Comparison of ENCODE assay signal across 17 cellular contexts in the genomic region with DNA sequence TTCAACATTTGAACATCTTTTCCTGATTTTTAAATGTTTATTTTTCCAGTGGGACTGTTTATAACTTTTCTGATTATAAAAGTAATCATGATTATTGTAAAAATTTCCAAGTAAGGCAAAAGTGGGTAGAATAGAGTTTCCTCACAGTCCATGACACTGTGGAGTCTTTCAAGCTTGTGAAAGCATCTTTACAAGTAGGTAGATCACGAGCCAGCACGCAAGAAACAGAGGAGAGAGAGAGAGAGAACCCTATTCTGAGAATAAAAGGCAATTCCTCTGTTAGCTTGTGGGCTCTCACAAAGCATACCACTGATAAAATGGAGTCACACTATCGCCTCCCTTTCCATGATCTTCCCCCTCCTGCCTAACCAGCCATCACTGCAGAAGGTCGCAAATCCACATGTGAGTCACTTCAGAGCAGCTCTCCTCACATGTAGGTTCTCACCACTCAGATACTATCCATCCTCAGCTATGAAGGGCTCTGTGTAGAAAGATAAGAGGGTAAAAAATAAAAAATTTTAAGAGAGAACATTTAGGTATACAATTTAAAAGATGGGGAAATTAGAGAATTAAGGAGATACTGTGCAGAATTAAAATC. TPM values are rescaled to one million over a fixed set of nuclear protein-coding genes. Genes with fewer than 3 reads are reported as not detected.
DNase-seq lines count a peak whose midpoint lies in the region; ATAC-seq and TF ChIP-seq lines count a peak whose summit lies in the region.
"Had no signal": no experiment of that assay in that cellular context is flagged by ENCODE, and none has a peak within 500 bp of the region (broad histone marks: within the 10 kb centered on the region; RNA-seq: fewer than 3 reads in every experiment).

No MANE protein-coding gene starts in this region.

- DNase-seq in CD4-positive, CD25-positive, alpha-beta regulatory T cell, result no peak
- DNase-seq in Caco-2 (no peak), KBM-7 (no peak), CD1c-positive myeloid dendritic cell (ENCODE audit: extremely low spot score) (no peak), NCI-H2081 treated with DMSO at 0.1 percent for 48 hours (lab: John Stamatoyannopoulos, UW) (no peak)
- DNase-seq: AML-193; central memory CD4-positive, alpha-beta T cell; endodermal cell; foreskin keratinocyte; Karpas-422; left lung; NCI-H345; Right ventricle myocardium superior; substantia nigra; T1000 had no signal

- peaks cover 0 to 5% (median 0%) of the 10 kb centered on the region in 7 donors for H3K9me3 Mint-ChIP-seq in CD4-positive, CD25-positive, alpha-beta regulatory T cell
- peaks cover 22% of the 10 kb centered on the region for H3K9me3 Mint-ChIP-seq in Caco-2 (ENCODE audit: unreplicated experiment)
- peaks cover 8% of the 10 kb centered on the region for H3K9me3 Mint-ChIP-seq in activated T-helper 17 cell treated with anti-CD3 and anti-CD28 coated beads, Interleukin-2, amount 50 U/mL, for 72 hours

- H3K36me3 ChIP-seq in CD4-positive, CD25-positive, alpha-beta regulatory T cell (ENCODE audit: control insufficient read depth, insufficient read depth, low read length), result peaks cover 18% of the 10 kb centered on the region
- H3K36me3 ChIP-seq in Caco-2 (ENCODE audit: control insufficient read depth, insufficient read depth, low read length), result no peaks in the 10 kb centered on the region
- H3K36me3 ChIP-seq in mesodermal cell (ENCODE audit: control insufficient read depth, insufficient read depth, low read length), result peaks cover 18% of the 10 kb centered on the region
- H3K36me3 ChIP-seq: left lung had no signal

- H3K27me3 Mint-ChIP-seq in CD4-positive, CD25-positive, alpha-beta regulatory T cell, result no peaks in the 10 kb centered on the region
- H3K27me3 Mint-ChIP-seq in Caco-2 (ENCODE audit: insufficient read depth, unreplicated experiment), result no peaks in the 10 kb centered on the region
- no peaks in the 10 kb centered on the region for H3K27me3 Mint-ChIP-seq in activated T-helper 17 cell treated with anti-CD3 and anti-CD28 coated beads, Interleukin-2, amount 50 U/mL, for 72 hours

- BruUV-seq in Caco-2 (replicated peaks; lab: Mats Ljungman, UMichigan), result no TSS peak

- no peak for ATAC-seq in CD4-positive, CD25-positive, alpha-beta regulatory T cell (ENCODE audit: low read depth in 2 of 2)
- no peak for ATAC-seq in activated T-helper 17 cell treated with anti-CD3 and anti-CD28 coated beads, Interleukin-2, amount 50 U/mL, for 72 hours (replicated peaks)
- ATAC-seq: foreskin keratinocyte, left lung had no signal

- H3K4me3 Mint-ChIP-seq in CD4-positive, CD25-positive, alpha-beta regulatory T cell, result peak overlapping the region; percentile 13 to 47 (median 28)
- no peak overlapping the region for H3K4me3 Mint-ChIP-seq in Caco-2 (ENCODE audit: unreplicated experiment)
- no peak overlapping the region for H3K4me3 Mint-ChIP-seq in activated T-helper 17 cell treated with anti-CD3 and anti-CD28 coated beads, Interleukin-2, amount 50 U/mL, for 72 hours
- H3K4me3 Mint-ChIP-seq: endodermal cell had no signal

- H3K27ac Mint-ChIP-seq in CD4-positive, CD25-positive, alpha-beta regulatory T cell, result peak overlapping the region in 2 of 3 donors; percentile 37 to 57
- H3K27ac Mint-ChIP-seq in Caco-2 (ENCODE audit: unreplicated experiment), result peak overlapping the region; percentile 29
- H3K27ac Mint-ChIP-seq in activated T-helper 17 cell treated with anti-CD3 and anti-CD28 coated beads, Interleukin-2, amount 50 U/mL, for 72 hours, result peak overlapping the region; percentile 34
- H3K27ac Mint-ChIP-seq: endodermal cell had no signal

- H3K4me3 ChIP-seq in CD4-positive, CD25-positive, alpha-beta regulatory T cell (ENCODE audit: low read depth, low read length), result peak overlapping the region; percentile 28
- H3K4me3 ChIP-seq in Caco-2 (ENCODE audit: low read depth, low read length) (no peak overlapping the region), mesodermal cell (ENCODE audit: extremely low read depth, insufficient read depth, low read length, poor library complexity, severe bottlenecking) (no peak overlapping the region)
- H3K4me3 ChIP-seq: left lung had no signal

- 81 to 100% methylated on average over 1 to 4 of the region's 4 CpGs for WGBS in mesodermal cell (ENCODE audit: insufficient coverage in 2 of 2), 2 experiments

- in situ Hi-C loops in KBM-7 (cut with MboI; ENCODE audit: low pct_unique_long_range_greater_than_20kb, low sequenced_read_pairs), result no loop called here

- CTCF ChIA-PET in Caco-2 (lab: Charles Lee), result no interaction called here

- no peaks in the 10 kb centered on the region for H3K27me3 ChIP-seq in CD4-positive, CD25-positive, alpha-beta regulatory T cell (ENCODE audit: control insufficient read depth, insufficient read depth, low read length)
- no peaks in the 10 kb centered on the region for H3K27me3 ChIP-seq in Caco-2 (replicated peaks; ENCODE audit: control insufficient read depth, insufficient read depth, low read length)
- H3K27me3 ChIP-seq: foreskin keratinocyte, left lung had no signal

- H3K27ac ChIP-seq in CD4-positive, CD25-positive, alpha-beta regulatory T cell (ENCODE audit: insufficient read depth, low read length, poor library complexity, severe bottlenecking), result no peak overlapping the region
- peak overlapping the region; percentile 52 for H3K27ac ChIP-seq in mesodermal cell (ENCODE audit: low read depth, low read length, severe bottlenecking)
- H3K27ac ChIP-seq: foreskin keratinocyte, left lung had no signal

- TF ChIP-seq CTCF in Caco-2 (IDR thresholded peaks at IDR 0.05; ENCODE audit: insufficient read depth in 1 of 2, low read depth in 1 of 2, low read length in 1 of 2, severe bottlenecking in 1 of 2, unreplicated experiment in 1 of 2), result no peak

- peaks cover 69 to 95% (median 74%) of the 10 kb centered on the region in 4 donors for H3K4me1 Mint-ChIP-seq in CD4-positive, CD25-positive, alpha-beta regulatory T cell
- H3K4me1 Mint-ChIP-seq in Caco-2 (ENCODE audit: low read depth, unreplicated experiment), result peaks cover 41% of the 10 kb centered on the region
- peaks cover 65% of the 10 kb centered on the region for H3K4me1 Mint-ChIP-seq in activated T-helper 17 cell treated with anti-CD3 and anti-CD28 coated beads, Interleukin-2, amount 50 U/mL, for 72 hours

- H3K9me3 ChIP-seq in CD4-positive, CD25-positive, alpha-beta regulatory T cell (ENCODE audit: control insufficient read depth in 2 of 2, low read length in 2 of 2), result no peaks in the 10 kb centered on the region
- H3K9me3 ChIP-seq in Caco-2 (no peaks in the 10 kb centered on the region; the same call in 1 of the 2 replicates), mesodermal cell (ENCODE audit: control insufficient read depth, low read length) (peaks cover 19% of the 10 kb centered on the region)
- H3K9me3 ChIP-seq: left lung had no signal

- peaks cover 65% of the 10 kb centered on the region for H3K4me1 ChIP-seq in CD4-positive, CD25-positive, alpha-beta regulatory T cell (ENCODE audit: control insufficient read depth, insufficient read depth, low read length, poor library complexity, severe bottlenecking)
- peaks cover 43% of the 10 kb centered on the region for H3K4me1 ChIP-seq in Caco-2
- peaks cover 31% of the 10 kb centered on the region for H3K4me1 ChIP-seq in mesodermal cell (ENCODE audit: control insufficient read depth, insufficient read depth, low read length, poor library complexity, severe bottlenecking)

- peaks cover 34% of the 10 kb centered on the region for H3K36me3 Mint-ChIP-seq in CD4-positive, CD25-positive, alpha-beta regulatory T cell
- no peaks in the 10 kb centered on the region for H3K36me3 Mint-ChIP-seq in Caco-2 (ENCODE audit: insufficient read depth, unreplicated experiment)
- H3K36me3 Mint-ChIP-seq in activated T-helper 17 cell treated with anti-CD3 and anti-CD28 coated beads, Interleukin-2, amount 50 U/mL, for 72 hours (ENCODE audit: low read depth), result peaks cover 64% of the 10 kb centered on the region

- POLR2A ChIA-PET in Caco-2 (lab: Charles Lee), result no interaction called here

- intact Hi-C loops in Caco-2 (cut with micrococcal nuclease; ENCODE audit: unreplicated experiment), result loop anchor here (5.0 kb wide), 1 partner anchor 94 kb away; no protein-coding TSS in a partner anchor

RNA-seq across cellular contexts. Expression of gene AAK1, which starts 40.3 kb away (rescaled TPM):
- 258 TPM for total RNA-seq in CD4-positive, CD25-positive, alpha-beta regulatory T cell
- 10 to 100 TPM; 70.7 to 99.5 (median 72.4) TPM for polyA plus RNA-seq in CD4-positive, CD25-positive, alpha-beta regulatory T cell
- 39.7 and 50.8 TPM in 2 replicates for total RNA-seq in Caco-2 (2022)
- 100 to 1,000 TPM in 1 of 2 donors, 10 to 100 TPM in 1; 94.3 to 203 TPM for total RNA-seq in activated T-helper 17 cell treated with anti-CD3 and anti-CD28 coated beads, Interleukin-2, amount 50 U/mL, for 72 hours
- 35.3 TPM for polyA plus RNA-seq in mesodermal cell (2013, experiment 1 of 2)
- 32.6 TPM for polyA plus RNA-seq in mesodermal cell (2013, experiment 2 of 2)

Comparison
In these comparisons a context has a peak if more than half of its experiments do, and no peak if none do; other contexts are left out.
1. H3K4me3 Mint-ChIP-seq: peak in CD4-positive, CD25-positive, alpha-beta regulatory T cell (4 of 4); none in Caco-2 (single experiment) and activated T-helper 17 cell treated with anti-CD3 and anti-CD28 coated beads, Interleukin-2, amount 50 U/mL, for 72 hours (single experiment).
2. Peak in every context shown above with its lines, with median percentiles within 50 percentile points of each other: H3K27ac Mint-ChIP-seq.